1 cellular context compared by ENCODE assay signal in genomic region chr5:141477815-141478214, GRCh38.
TF ChIP-seq lines count a peak whose summit lies in the region.

No MANE protein-coding gene starts in this region.

TF ChIP-seq in GM23338, 12 proteins besides CTCF, POLR2A, EP300 and RAD21 (continued from another document):
- TF ChIP-seq ZNF462 (CRISPR knock-in tag; IDR thresholded peaks at IDR 0.05), result no peak
- no peak for TF ChIP-seq EZH2 (IDR thresholded peaks at IDR 0.05; ENCODE audit: low read depth, unreplicated experiment)
- TF ChIP-seq NANOG (IDR thresholded peaks at IDR 0.05; ENCODE audit: borderline replicate concordance), result no peak
- TF ChIP-seq JUNB (IDR thresholded peaks at IDR 0.05; ENCODE audit: unreplicated experiment), result no peak
- no peak for TF ChIP-seq ZNF331 (CRISPR knock-in tag; IDR thresholded peaks at IDR 0.05; ENCODE audit: low read depth)
- TF ChIP-seq EZH2phosphoT487 (IDR thresholded peaks at IDR 0.05; ENCODE audit: unreplicated experiment), result no peak
- no peak for TF ChIP-seq POLR2AphosphoS5 (IDR thresholded peaks at IDR 0.05; ENCODE audit: low read depth)
- no peak for TF ChIP-seq ETS1 (IDR thresholded peaks at IDR 0.05)
- TF ChIP-seq ZNF114 (CRISPR knock-in tag; IDR thresholded peaks at IDR 0.05), result no peak
